8 cellular contexts compared by ENCODE assay signal in genomic region chr9:97564291-97565175, GRCh38.
DNase-seq lines count a peak whose midpoint lies in the region; ATAC-seq and TF ChIP-seq lines count a peak whose summit lies in the region.

No MANE protein-coding gene starts in this region.

- H3K9me3 ChIP-seq in left lung, result no peaks in the 10 kb centered on the region

- no peaks in the 10 kb centered on the region for H3K27me3 ChIP-seq in left lung

- intact Hi-C loops in left lung (cut with DNase I), result no loop called here

- TF ChIP-seq CTCF in left lung (IDR thresholded peaks at IDR 0.05), result no peak

- H3K4me1 ChIP-seq in left lung, result peaks cover 0 to 3% of the 10 kb centered on the region in 2 donors

- peak overlapping the region; percentile 87 for H3K27ac ChIP-seq in caudate nucleus (ENCODE audit: low read depth, low read length)
- H3K27ac ChIP-seq in left lung, result no peak overlapping the region

- ATAC-seq in left lung, result peak; percentile 56
- no peak for ATAC-seq in GM21786 (IDR thresholded peaks at IDR 0.05; ENCODE audit: unreplicated experiment)

- DNase-seq in A172 (ENCODE audit: low spot score) (peak; percentile 90), LoVo (ENCODE audit: low spot score) (peak; percentile 9), caudate nucleus (lab: John Stamatoyannopoulos, UW) (peak in 19 of 61 donors; percentile 21 to 70 (median 39)), left lung (no peak), Kasumi-1 (lab: John Stamatoyannopoulos, UW) (no peak), hippocampal formation (lab: John Stamatoyannopoulos, UW) (no peak)
- DNase-seq in activated CD4-positive, alpha-beta T cell treated with anti-CD3 and anti-CD28 coated beads for 48 hours, result no peak

- no peaks in the 10 kb centered on the region for H3K36me3 ChIP-seq in left lung

- H3K4me3 ChIP-seq in left lung, result no peak overlapping the region

Comparison
In these comparisons a context has a peak if more than half of its experiments do, and no peak if none do; other contexts are left out.
1. DNase-seq: peak in A172 (single experiment) and LoVo (single experiment); none in left lung (0 of 2), Kasumi-1 (0 of 2), hippocampal formation (0 of 2) and activated CD4-positive, alpha-beta T cell treated with anti-CD3 and anti-CD28 coated beads for 48 hours (single experiment).